ENCODE assay signal across 17 cellular contexts in the genomic region with DNA sequence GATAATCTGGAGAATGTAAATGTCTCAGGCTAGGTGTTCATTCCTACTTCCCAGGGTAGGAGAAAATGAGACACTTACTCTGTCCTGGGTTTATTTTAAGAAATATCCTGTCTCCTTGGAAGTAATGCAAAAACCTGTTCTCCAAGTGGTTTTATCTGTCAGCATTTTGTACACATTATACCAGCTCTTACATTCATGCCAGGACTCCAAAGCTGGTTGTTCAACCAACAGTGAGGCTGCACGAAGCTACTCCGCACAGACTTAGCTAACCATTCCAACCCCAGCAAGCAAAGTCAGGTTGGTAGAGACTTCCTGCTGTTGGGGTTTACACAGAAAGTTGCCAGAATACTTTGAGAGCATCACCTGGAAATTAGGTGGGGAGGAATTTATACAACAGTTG.
"Had no signal": no experiment of that assay in that cellular context is flagged by ENCODE, and none has a peak within 500 bp of the region (broad histone marks: within the 10 kb centered on the region; RNA-seq: fewer than 3 reads in every experiment).

No MANE protein-coding gene starts in this region.

- H3K4me3 ChIP-seq: ascending aorta, esophagus muscularis mucosa, hepatocyte, lower lobe of right lung, transverse colon had no signal

- H3K27ac ChIP-seq: ascending aorta, esophagus muscularis mucosa, hepatocyte, lower lobe of right lung had no signal

- H3K4me3 Mint-ChIP-seq: activated CD4-positive, alpha-beta T cell treated with anti-CD3 and anti-CD28 coated beads, Interleukin-2, amount 10 ng/mL, durations not matched to agents 24 days and 14 days; activated naive CD4-positive, alpha-beta T cell treated with anti-CD3 and anti-CD28 coated beads, Interleukin-2, amount 10 ng/mL, durations not matched to agents 7 days and 5 days; activated T-cell treated with anti-CD3 and anti-CD28 coated beads, Interleukin-2, amount 50 U/mL, for 4 hours; natural killer cell treated with Interleukin-12 subunit alpha and Interleukin-12 subunit beta and Interleukin-15 and Interleukin-18, amount 100 ng/mL, for 72 hours had no signal

- H3K9me3 Mint-ChIP-seq: activated CD4-positive, alpha-beta T cell treated with anti-CD3 and anti-CD28 coated beads, Interleukin-2, amount 10 ng/mL, durations not matched to agents 24 days and 14 days; activated naive CD4-positive, alpha-beta T cell treated with anti-CD3 and anti-CD28 coated beads, Interleukin-2, amount 10 ng/mL, durations not matched to agents 7 days and 5 days; activated T-cell treated with anti-CD3 and anti-CD28 coated beads, Interleukin-2, amount 50 U/mL, for 4 hours; natural killer cell treated with Interleukin-12 subunit alpha and Interleukin-12 subunit beta and Interleukin-15 and Interleukin-18, amount 100 ng/mL, for 72 hours had no signal

- H3K36me3 ChIP-seq: transverse colon had no signal

- H2AFZ ChIP-seq: hepatocyte had no signal

- FAIRE-seq: endometrium had no signal

- H3K27me3 Mint-ChIP-seq: activated CD4-positive, alpha-beta T cell treated with anti-CD3 and anti-CD28 coated beads, Interleukin-2, amount 10 ng/mL, durations not matched to agents 24 days and 14 days; activated naive CD4-positive, alpha-beta T cell treated with anti-CD3 and anti-CD28 coated beads, Interleukin-2, amount 10 ng/mL, durations not matched to agents 7 days and 5 days; natural killer cell treated with Interleukin-12 subunit alpha and Interleukin-12 subunit beta and Interleukin-15 and Interleukin-18, amount 100 ng/mL, for 72 hours had no signal

- H3K9me3 ChIP-seq: ascending aorta, esophagus muscularis mucosa, lower lobe of right lung, transverse colon had no signal

- H3K27ac Mint-ChIP-seq: natural killer cell treated with Interleukin-12 subunit alpha and Interleukin-12 subunit beta and Interleukin-15 and Interleukin-18, amount 100 ng/mL, for 72 hours had no signal

- H3K4me2 ChIP-seq: hepatocyte had no signal

- DNase-seq: activated CD4-positive, alpha-beta T cell treated with anti-CD3 and anti-CD28 coated beads, Interleukin-2, amount 10 ng/mL, durations not matched to agents 24 days and 14 days; activated CD8-positive, alpha-beta memory T cell treated with anti-CD3 and anti-CD28 coated beads, Interleukin-2, amount 50 U/mL, for 4 hours; activated effector memory CD4-positive, alpha-beta T cell treated with Interleukin-2 at 50 U/mL for 16 hours; activated naive CD4-positive, alpha-beta T cell treated with anti-CD3 and anti-CD28 coated beads, Interleukin-2, amount 10 ng/mL, durations not matched to agents 7 days and 5 days; activated T-cell treated with anti-CD3 and anti-CD28 coated beads, Interleukin-2, amount 50 U/mL, for 4 hours; cerebellar nuclear complex; cortex of kidney; lower lobe of right lung; nucleus accumbens; stimulated activated CD4-positive, alpha-beta T cell treated with anti-CD3 and anti-CD28 coated beads, Interleukin-2, amount 100 ng/mL, for 24 hours; stimulated activated naive CD8-positive, alpha-beta T cell treated with anti-CD3 and anti-CD28 coated beads, Interleukin-15, Interleukin-2, amounts not matched to agents 100 U/mL and 50 U/mL, for 24 hours; transverse colon had no signal

- H3K27me3 ChIP-seq: ascending aorta, esophagus muscularis mucosa, hepatocyte, transverse colon had no signal

- H3K4me1 ChIP-seq: ascending aorta, lower lobe of right lung had no signal
